7 cellular contexts compared by ENCODE assay signal in genomic region chr3:130892759-130893239, GRCh38. TPM values are rescaled to one million over a fixed set of nuclear protein-coding genes. Genes with fewer than 3 reads are reported as not detected.
A peak's percentile ranks its signal among the peaks of the same experiment; 100 is the strongest.
DNase-seq lines count a peak whose midpoint lies in the region; ATAC-seq, FAIRE-seq and TF ChIP-seq lines count a peak whose summit lies in the region.

No MANE protein-coding gene starts in this region.

- BruUV-seq in K562 (replicated peaks; lab: Mats Ljungman, UMichigan): no TSS peak

- intact Hi-C loops in K562 (cut with micrococcal nuclease): loop anchor here (1.0 to 10.0 kb wide), 4 partner anchors 42 to 192 kb away; partner anchors contain the start of genes ASTE1 and NEK11

- WGBS in K562 (ENCODE audit: insufficient coverage, low coverage, missing lambda C conversion rate): 2% methylated on average over 10 of the region's 10 CpGs
- no CpG with 5 or more reads among the region's 10 CpGs for WGBS in iPS DF 6.9 (ENCODE audit: insufficient coverage, insufficient read length)

- H3K4me1 ChIP-seq in K562 (replicated peaks in 1 of 2; ENCODE audit: control insufficient read depth in 2 of 2, insufficient read depth in 2 of 2, low read length in 2 of 2): peaks cover 8% of the 10 kb centered on the region in 2 experiments; a peak in 3 of 5 replicates
- peaks cover 3% of the 10 kb centered on the region; the same call in 1 of the 2 replicates for H3K4me1 ChIP-seq in iPS DF 6.9 (ENCODE audit: control insufficient read depth, insufficient read depth, low read length)

- CTCF ChIA-PET in K562 (lab: Yijun Ruan, JAX; ENCODE audit: low intra/inter-chr PET ratio): interaction anchor here (0.5 to 3.5 kb wide), 2 partner anchors 89 to 133 kb away, joined by 3 to 26 read pairs; no protein-coding TSS in a partner anchor

- POLR2A ChIA-PET in K562 (lab: Yijun Ruan, JAX): interaction anchor here (1.1 to 1.5 kb wide), 4 partner anchors 36 to 61 kb away, joined by 3 to 4 read pairs (median 3); no protein-coding TSS in a partner anchor

- H3K9me3 ChIP-seq in K562 (replicated peaks; ENCODE audit: control insufficient read depth, insufficient read depth, low read depth, low read length): no peaks in the 10 kb centered on the region
- H3K9me3 ChIP-seq in iPS DF 6.9 (ENCODE audit: control insufficient read depth, insufficient read depth, low read length): no peaks in the 10 kb centered on the region

- in situ Hi-C loops in K562 (cut with MboI): loop anchor here (5.0 kb wide), 1 partner anchor 125 kb away; no protein-coding TSS in a partner anchor

- H2AFZ ChIP-seq in K562 (ENCODE audit: low read depth, low read length): peak overlapping the region; percentile 95

- H3K27me3 ChIP-seq in K562 (ENCODE audit: control insufficient read depth in 2 of 2, insufficient read depth in 2 of 2, low read length in 2 of 2) (no peaks in the 10 kb centered on the region), iPS DF 6.9 (ENCODE audit: control insufficient read depth, insufficient read depth, low read length) (no peaks in the 10 kb centered on the region)

- DNase-seq in GM12892 (ENCODE audit: insufficient read length): peak; percentile 19
- peak; percentile 87 for DNase-seq in NCI-H1436 (lab: John Stamatoyannopoulos, UW)
- DNase-seq in SW480 (ENCODE audit: low spot score): peak; percentile 79
- DNase-seq in K562 (ENCODE audit: extremely low read depth in 1 of 4, low spot score in 3 of 4): peak; percentile 39 to 81 (median 52)
- DNase-seq in iPS DF 6.9 (ENCODE audit: low read depth, low spot score): peak; percentile 47
- peak; percentile 43 for DNase-seq in skeletal muscle cell (ENCODE audit: low read depth)

- ATAC-seq in HG02870 (IDR thresholded peaks at IDR 0.05; ENCODE audit: unreplicated experiment) (peak; percentile 31), K562 (peak; percentile 66)

- TF ChIP-seq EP300 in K562 (IDR thresholded peaks at IDR 0.05; ENCODE audit: low read length): no peak

- H3K4me3 ChIP-seq in K562 (peak overlapping the region; percentile 86), iPS DF 6.9 (ENCODE audit: low read length) (peak overlapping the region; percentile 92; the same call in 1 of the 2 replicates), skeletal muscle cell (ENCODE audit: low read depth, low read length) (peak overlapping the region; percentile 95)

- TF ChIP-seq CTCF in K562 (IDR thresholded peaks at IDR 0.05 in 2 of 3, conservative IDR thresholded peaks at IDR 0.05 in 1 of 3; ENCODE audit: insufficient read depth in 2 of 3, low read depth in 1 of 3, low read length in 3 of 3): peak; percentile 59 to 78 (median 72); a peak in 5 of 6 replicates

- peaks cover 45% of the 10 kb centered on the region for H3K79me2 ChIP-seq in K562 (ENCODE audit: control insufficient read depth, insufficient read depth, low read length)

- peak overlapping the region; percentile 94 to 97; a peak in 3 of 4 replicates for H3K9ac ChIP-seq in K562 (ENCODE audit: insufficient read depth in 1 of 2, low read depth in 2 of 2, low read length in 2 of 2)

- peak overlapping the region; percentile 94 for H3K4me2 ChIP-seq in K562 (ENCODE audit: insufficient read depth, low read length)

- 0 out of 2 replicates have a peak, but pooled peaks cover 7% of the 10 kb centered on the region for H4K20me1 ChIP-seq in K562 (replicated peaks; ENCODE audit: control insufficient read depth, insufficient read depth, low read length)

- TF ChIP-seq POLR2A in GM12892 (IDR thresholded peaks at IDR 0.05; ENCODE audit: low read depth, low read length) (no peak), K562 (conservative IDR thresholded peaks at IDR 0.05) (no peak)

- H3K27ac ChIP-seq in K562 (ENCODE audit: extremely low read depth, low read depth, low read length) (peak overlapping the region; percentile 97), iPS DF 6.9 (ENCODE audit: low read length) (no peak overlapping the region)

- H3K9me1 ChIP-seq in K562 (ENCODE audit: control insufficient read depth, insufficient read depth, low read length): peaks cover 2% of the 10 kb centered on the region

- TF ChIP-seq RAD21 in K562 (CRISPR knock-in tag; conservative IDR thresholded peaks at IDR 0.05 in 1 of 2, IDR thresholded peaks at IDR 0.05 in 1 of 2): peak; percentile 83 to 86

- FAIRE-seq in GM12892 (lab: Jason Lieb, UNC) (peak; percentile 70), K562 (lab: Jason Lieb, UNC) (peak; percentile 82)

- H3K36me3 ChIP-seq in K562 (ENCODE audit: control insufficient read depth, insufficient read depth, low read length): no peaks in the 10 kb centered on the region
- no peaks in the 10 kb centered on the region for H3K36me3 ChIP-seq in iPS DF 6.9 (ENCODE audit: control insufficient read depth, insufficient read depth, low read length)

TF ChIP-seq in K562, 482 proteins besides CTCF, POLR2A, EP300 and RAD21 (continues in another document):
- TF ChIP-seq ZNF766 (CRISPR knock-in tag; conservative IDR thresholded peaks at IDR 0.05) (0 out of 2 replicates have a peak, but pooled peaks have one; percentile 50), POLR2AphosphoS5 (IDR thresholded peaks at IDR 0.05; ENCODE audit: control insufficient read depth, insufficient read depth, low read depth, low read length) (0 out of 2 replicates have a peak, but pooled peaks have one; percentile 4), DEAF1 (CRISPR knock-in tag; IDR thresholded peaks at IDR 0.05) (peak; percentile 71), DACH1 (IDR thresholded peaks at IDR 0.05; ENCODE audit: partially characterized antibody) (peak; percentile 34), PKNOX1 (IDR thresholded peaks at IDR 0.05) (no peak), ZNF583 (CRISPR knock-in tag; IDR thresholded peaks at IDR 0.05) (no peak), HDAC8 (tag; IDR thresholded peaks at IDR 0.05) (no peak), ATF4 (CRISPR knock-in tag; IDR thresholded peaks at IDR 0.05) (no peak), ARNT (IDR thresholded peaks at IDR 0.05) (peak in 1 of 2 experiments; percentile 92; a peak in 2 of 4 replicates), DMBX1 (CRISPR knock-in tag; IDR thresholded peaks at IDR 0.05; ENCODE audit: borderline replicate concordance) (0 out of 2 replicates have a peak, but pooled peaks have one; percentile 2), HMBOX1 (IDR thresholded peaks at IDR 0.05) (peak; percentile 40; the same call in 1 of the 2 replicates)

RNA-seq across cellular contexts. Expression of gene ATP2C1, which starts 1.1 kb away (rescaled TPM):
- polyA plus RNA-seq in GM12892 (2012; ENCODE audit: missing spikeins): 64.7 TPM
- 43.5 and 135 TPM in 2 replicates for total RNA-seq in K562 (2011; cell fraction: chromatin; rRNA removed; ENCODE audit: low replicate concordance)
- total RNA-seq in K562 (2011; cell fraction: nucleolus; rRNA removed): 32.4 and 42.2 TPM in 2 replicates
- 70.8 and 83.0 TPM in 2 replicates for total RNA-seq in K562 (2011; cell fraction: nucleoplasm; rRNA removed)
- total RNA-seq in K562 (2014; rRNA removed) (16.2 and 25.3 TPM in 2 replicates), K562 (2014; rRNA removed; fragmentation: Illumina TruSeq; extraction: Trizol) (34.1 and 35.4 TPM in 2 replicates), K562 (2015; rRNA removed; fragmentation: Illumina TruSeq; extraction: Trizol) (25.8 and 27.7 TPM in 2 replicates), K562 (2021) (32.1 and 33.0 TPM in 2 replicates)
- polyA plus RNA-seq in K562 (2011; rRNA removed) (36.8 and 53.5 TPM in 2 replicates), K562 (2014; fragmentation: Illumina TruSeq; extraction: Trizol) (25.6 and 29.3 TPM in 2 replicates), K562 (2014; fragmentation: Nextera tagmentation; extraction: Ambion mirVana) (10 to 100 TPM in 1 of 2 experiments, 1 to 10 TPM in 1; 10.0 to 15.6 TPM), K562 (2014; rRNA removed) (27.9 and 33.0 TPM in 2 replicates)
- 11.0 and 28.8 TPM in 2 replicates for polyA plus RNA-seq in K562 (2011; cell fraction: cytosol; rRNA removed)
- polyA plus RNA-seq in K562 (2011; cell fraction: nucleus; rRNA removed): 34.8 and 58.4 TPM in 2 replicates
- polyA plus RNA-seq in K562 (2012): 19.6 and 21.8 TPM in 2 replicates
- 94.2 and 115 TPM in 2 replicates for polyA minus RNA-seq in K562 (2011; rRNA and poly(A)+ RNA removed)
- polyA minus RNA-seq in K562 (2011; cell fraction: cytosol; rRNA and poly(A)+ RNA removed): 16.0 and 29.7 TPM in 2 replicates
- 44.4 and 67.4 TPM in 2 replicates for polyA minus RNA-seq in K562 (2011; cell fraction: nucleus; rRNA and poly(A)+ RNA removed)

Comparison
In these comparisons a context has a peak if more than half of its experiments do, and no peak if none do; other contexts are left out.
1. DNase-seq: peak in every context shown above with its lines; median percentile 87 in NCI-H1436; 79 in SW480; 52 in K562; 47 in iPS DF 6.9; 43 in skeletal muscle cell; 19 in GM12892.